16 cellular contexts compared by ENCODE assay signal in the genomic region with DNA sequence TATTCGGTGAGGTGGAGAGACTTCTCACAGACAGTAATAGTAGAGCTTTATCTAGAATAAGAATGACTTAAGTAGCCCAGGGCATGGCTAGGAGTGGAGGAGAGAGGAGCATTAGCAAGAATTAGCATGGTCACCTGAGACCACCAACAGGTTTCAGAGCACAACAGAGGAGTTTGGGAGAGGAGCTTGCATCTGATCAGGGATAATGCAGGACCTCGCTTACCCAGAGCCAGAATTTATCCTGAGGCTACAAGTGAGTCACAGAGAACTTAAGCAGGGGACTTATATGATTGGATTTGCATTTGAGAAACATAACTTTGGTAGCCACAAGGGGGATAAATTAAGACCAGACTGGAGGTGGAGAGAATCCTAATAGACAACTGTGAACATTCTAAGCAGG.
DNase-seq lines count a peak whose midpoint lies in the region; ATAC-seq and TF ChIP-seq lines count a peak whose summit lies in the region.
"Had no signal": no experiment of that assay in that cellular context is flagged by ENCODE, and none has a peak within 500 bp of the region (broad histone marks: within the 10 kb centered on the region; RNA-seq: fewer than 3 reads in every experiment).

No MANE protein-coding gene starts in this region.

- no peaks in the 10 kb centered on the region for H3K79me2 ChIP-seq in PC-9 (ENCODE audit: low read depth)

- H3K4me2 ChIP-seq in PC-9 = no peak overlapping the region

- no peak for DNase-seq in BJ (ENCODE audit: low read depth)
- DNase-seq in PC-9 = no peak
- no peak for DNase-seq in epithelial cell of proximal tubule (ENCODE audit: low read depth)
- peak; percentile 17 for DNase-seq in iPS-NIHi11 (ENCODE audit: low spot score)
- no peak for DNase-seq in GM20000 (ENCODE audit: low spot score)
- no peak for DNase-seq in NCI-H1694 treated with DMSO at 0.1 percent for 48 hours (lab: John Stamatoyannopoulos, UW)
- DNase-seq: activated CD4-positive, CD25-positive, alpha-beta regulatory T cell; C1 segment of cervical spinal cord; central memory CD4-positive, alpha-beta T cell; GOT3; midbrain; RPMI8226 had no signal

- no peak overlapping the region for H2AFZ ChIP-seq in PC-9

- H3K4me3 ChIP-seq in BJ (ENCODE audit: low read depth, low read length) (no peak overlapping the region), PC-9 (no peak overlapping the region), epithelial cell of proximal tubule (ENCODE audit: low read depth, low read length) (no peak overlapping the region)
- H3K4me3 ChIP-seq: K562, thoracic aorta had no signal

- ATAC-seq in HG02763 (IDR thresholded peaks at IDR 0.05; ENCODE audit: unreplicated experiment) (no peak), HG02623 (IDR thresholded peaks at IDR 0.05; ENCODE audit: unreplicated experiment) (no peak)
- ATAC-seq: K562 had no signal

- CTCF ChIA-PET in BJ (lab: Yijun Ruan, JAX) (interaction anchor here (1.1 to 1.2 kb wide), 2 partner anchors 9 to 14 kb away, joined by 4 read pairs; no protein-coding TSS in a partner anchor), PC-9 (lab: Charles Lee) (no interaction called here)

- H3K9me3 ChIP-seq in PC-9 (ENCODE audit: insufficient read depth, low read depth) = no peaks in the 10 kb centered on the region
- H3K9me3 ChIP-seq: thoracic aorta had no signal

- 0 out of 2 replicates have a peak, but pooled peaks cover 1% of the 10 kb centered on the region for H3K27me3 ChIP-seq in BJ (ENCODE audit: control insufficient read depth, insufficient read depth, low read length)
- H3K27me3 ChIP-seq in PC-9 (ENCODE audit: insufficient read depth, low read depth) = no peaks in the 10 kb centered on the region; the same call in none of the 2 replicates

- no TSS peak for BruUV-seq in PC-9 (replicated peaks; lab: Mats Ljungman, UMichigan)

- H3K27ac ChIP-seq in PC-9 = no peak overlapping the region
- H3K27ac ChIP-seq: thoracic aorta had no signal

- POLR2A ChIA-PET in BJ (lab: Charles Lee) = no interaction called here
- POLR2A ChIA-PET in PC-9 (lab: Charles Lee; ENCODE audit: unreplicated experiment) = no interaction called here

- H3F3A ChIP-seq in PC-9 (ENCODE audit: insufficient read depth, low read depth) = no peaks in the 10 kb centered on the region

- no peaks in the 10 kb centered on the region for H3K4me1 ChIP-seq in PC-9 (replicated peaks; ENCODE audit: insufficient read depth)

- intact Hi-C loops in PC-9 (cut with micrococcal nuclease; ENCODE audit: unreplicated experiment) = no loop called here

- TF ChIP-seq CTCF in BJ (IDR thresholded peaks at IDR 0.05; ENCODE audit: insufficient read depth, low read depth, low read length) (peak; percentile 22; the same call in 1 of the 2 replicates), PC-9 (conservative IDR thresholded peaks at IDR 0.05) (0 out of 2 replicates have a peak, but pooled peaks have one; percentile 18), epithelial cell of proximal tubule (conservative IDR thresholded peaks at IDR 0.05; ENCODE audit: low read depth, low read length) (peak; percentile 10), GM20000 (IDR thresholded peaks at IDR 0.05; ENCODE audit: extremely low read depth, missing control alignments) (no peak)

- H3K9me2 ChIP-seq in PC-9 (ENCODE audit: insufficient read depth) = no peaks in the 10 kb centered on the region

- no peaks in the 10 kb centered on the region for H4K20me1 ChIP-seq in PC-9 (ENCODE audit: insufficient read depth)

- no peaks in the 10 kb centered on the region for H3K36me3 ChIP-seq in BJ (ENCODE audit: control insufficient read depth, insufficient read depth, low read length)
- no peaks in the 10 kb centered on the region for H3K36me3 ChIP-seq in PC-9 (ENCODE audit: low read depth)
- H3K36me3 ChIP-seq: thoracic aorta had no signal
